Comparison of ENCODE assay signal across 21 cellular contexts in genomic region chr18:55694291-55694690, GRCh38.
A peak's percentile ranks its signal among the peaks of the same experiment; 100 is the strongest.
DNase-seq lines count a peak whose midpoint lies in the region; ATAC-seq, FAIRE-seq and TF ChIP-seq lines count a peak whose summit lies in the region.
"Had no signal": no experiment of that assay in that cellular context is flagged by ENCODE, and none has a peak within 500 bp of the region (broad histone marks: within the 10 kb centered on the region; RNA-seq: fewer than 3 reads in every experiment).

No MANE protein-coding gene starts in this region.

- FAIRE-seq in kidney (lab: Jason Lieb, UNC) = no peak

- peak; percentile 11 for DNase-seq in AG09309 (ENCODE audit: low read depth)
- DNase-seq in M059J (ENCODE audit: low read depth) = peak; percentile 34
- DNase-seq in RWPE2 (ENCODE audit: low spot score) = no peak
- DNase-seq in foreskin fibroblast = peak; percentile 3 to 9
- DNase-seq in kidney = no peak
- DNase-seq in osteocyte (ENCODE audit: extremely low spot score, unreplicated experiment) = no peak
- DNase-seq in GOT3 (lab: John Stamatoyannopoulos, UW) = no peak
- DNase-seq: activated CD4-positive, alpha-beta T cell treated with anti-CD3 and anti-CD28 coated beads, Interleukin-2, amount 10 ng/mL, durations not matched to agents 7 days and 5 days; C1 segment of cervical spinal cord; effector memory CD8-positive, alpha-beta T cell; foreskin melanocyte; NCI-H1092 treated with DMSO at 0.1 percent for 48 hours; NCI-H526 treated with DMSO at 0.1 percent for 48 hours; Peyer's patch; stimulated activated CD4-positive, alpha-beta T cell treated with anti-CD3 and anti-CD28 coated beads, Interleukin-12 subunit alpha, Interleukin-12 subunit beta, amount 100 ng/mL, for 4 hours; SW 1271 had no signal

- H3K27ac ChIP-seq in RWPE2 (ENCODE audit: poor library complexity, severe bottlenecking) (no peak overlapping the region), kidney (ENCODE audit: low read depth in 2 of 2, low read length in 2 of 2) (no peak overlapping the region)
- H3K27ac ChIP-seq: Peyer's patch, thoracic aorta had no signal

- TF ChIP-seq CTCF in AG09309 (IDR thresholded peaks at IDR 0.05; ENCODE audit: control insufficient read depth, insufficient read depth, low read depth, low read length, missing control alignments) (no peak), RWPE2 (IDR thresholded peaks at IDR 0.05; ENCODE audit: poor library complexity, severe bottlenecking) (no peak), foreskin fibroblast (IDR thresholded peaks at IDR 0.05; ENCODE audit: low read depth, low read length) (no peak), kidney (IDR thresholded peaks at IDR 0.05; ENCODE audit: borderline replicate concordance, extremely low read depth, insufficient read depth) (no peak), osteocyte (IDR thresholded peaks at IDR 0.05) (no peak)

- no peaks in the 10 kb centered on the region for H3K27me3 ChIP-seq in RWPE2 (ENCODE audit: insufficient read depth, poor library complexity, severe bottlenecking)
- H3K27me3 ChIP-seq: Peyer's patch had no signal

- intact Hi-C loops in kidney (cut with DNase I) = no loop called here

- no peaks in the 10 kb centered on the region for H3K36me3 Mint-ChIP-seq in osteocyte (ENCODE audit: unreplicated experiment)

- H3K4me1 Mint-ChIP-seq in osteocyte (ENCODE audit: unreplicated experiment) = peaks cover 14% of the 10 kb centered on the region
- H3K4me1 Mint-ChIP-seq: activated CD4-positive, alpha-beta T cell treated with anti-CD3 and anti-CD28 coated beads, Interleukin-2, amount 10 ng/mL, durations not matched to agents 7 days and 5 days; IgD-negative memory B cell had no signal

- no peak overlapping the region for H3K4me3 ChIP-seq in AG09309 (ENCODE audit: control insufficient read depth, low read depth, low read length)
- no peak overlapping the region for H3K4me3 ChIP-seq in RWPE2 (ENCODE audit: severe bottlenecking)
- no peak overlapping the region for H3K4me3 ChIP-seq in foreskin fibroblast (ENCODE audit: low read depth in 1 of 2, low read length in 2 of 2)
- no peak overlapping the region for H3K4me3 ChIP-seq in kidney (ENCODE audit: low read length in 2 of 2)
- H3K4me3 ChIP-seq: Peyer's patch, thoracic aorta had no signal

- H3K36me3 ChIP-seq in RWPE2 (ENCODE audit: low read depth) (no peaks in the 10 kb centered on the region), kidney (ENCODE audit: control insufficient read depth in 1 of 2, insufficient read depth in 2 of 2, low read length in 2 of 2) (no peaks in the 10 kb centered on the region)
- H3K36me3 ChIP-seq: Peyer's patch, thoracic aorta had no signal

- no peak overlapping the region for H3K4me3 Mint-ChIP-seq in osteocyte (ENCODE audit: unreplicated experiment)
- H3K4me3 Mint-ChIP-seq: activated CD4-positive, alpha-beta T cell treated with anti-CD3 and anti-CD28 coated beads, Interleukin-2, amount 10 ng/mL, durations not matched to agents 7 days and 5 days; effector memory CD8-positive, alpha-beta T cell; IgD-negative memory B cell; neural crest cell had no signal

- peak; percentile 59 for ATAC-seq in RWPE2 (ENCODE audit: low read depth)
- ATAC-seq in HG02884 (IDR thresholded peaks at IDR 0.05; ENCODE audit: unreplicated experiment) = no peak
- ATAC-seq: effector memory CD8-positive, alpha-beta T cell; left lobe of liver had no signal

- no peak overlapping the region for H3K27ac Mint-ChIP-seq in osteocyte (ENCODE audit: unreplicated experiment)
- H3K27ac Mint-ChIP-seq: activated CD4-positive, alpha-beta T cell treated with anti-CD3 and anti-CD28 coated beads, Interleukin-2, amount 10 ng/mL, durations not matched to agents 7 days and 5 days; effector memory CD8-positive, alpha-beta T cell; IgD-negative memory B cell had no signal

- no peak overlapping the region for H3K9ac ChIP-seq in kidney (ENCODE audit: low read length in 2 of 2)

- no peaks in the 10 kb centered on the region for H3K27me3 Mint-ChIP-seq in osteocyte (ENCODE audit: unreplicated experiment)
- H3K27me3 Mint-ChIP-seq: activated CD4-positive, alpha-beta T cell treated with anti-CD3 and anti-CD28 coated beads, Interleukin-2, amount 10 ng/mL, durations not matched to agents 7 days and 5 days; effector memory CD8-positive, alpha-beta T cell had no signal

- H3K9me3 Mint-ChIP-seq in osteocyte (ENCODE audit: unreplicated experiment) = peaks cover 4% of the 10 kb centered on the region
- H3K9me3 Mint-ChIP-seq: activated CD4-positive, alpha-beta T cell treated with anti-CD3 and anti-CD28 coated beads, Interleukin-2, amount 10 ng/mL, durations not matched to agents 7 days and 5 days had no signal

- H3K4me1 ChIP-seq in RWPE2 (ENCODE audit: insufficient read depth, poor library complexity, severe bottlenecking) = no peaks in the 10 kb centered on the region
- no peaks in the 10 kb centered on the region for H3K4me1 ChIP-seq in kidney (ENCODE audit: control insufficient read depth in 1 of 2, insufficient read depth in 1 of 2, low read depth in 1 of 2, low read length in 2 of 2)
- H3K4me1 ChIP-seq: Peyer's patch had no signal

- H3K9me3 ChIP-seq in RWPE2 (ENCODE audit: severe bottlenecking) (no peaks in the 10 kb centered on the region), kidney (ENCODE audit: control insufficient read depth in 1 of 2, low read length in 2 of 2) (no peaks in the 10 kb centered on the region)
- H3K9me3 ChIP-seq: Peyer's patch, thoracic aorta had no signal

Comparison
In these comparisons a context has a peak if more than half of its experiments do, and no peak if none do; other contexts are left out.
1. DNase-seq: peak in AG09309 (single experiment), M059J (single experiment) and foreskin fibroblast (2 of 2); none in RWPE2 (single experiment), kidney (single experiment), osteocyte (single experiment) and GOT3 (single experiment).